9 cellular contexts compared by ENCODE assay signal in the genomic region with DNA sequence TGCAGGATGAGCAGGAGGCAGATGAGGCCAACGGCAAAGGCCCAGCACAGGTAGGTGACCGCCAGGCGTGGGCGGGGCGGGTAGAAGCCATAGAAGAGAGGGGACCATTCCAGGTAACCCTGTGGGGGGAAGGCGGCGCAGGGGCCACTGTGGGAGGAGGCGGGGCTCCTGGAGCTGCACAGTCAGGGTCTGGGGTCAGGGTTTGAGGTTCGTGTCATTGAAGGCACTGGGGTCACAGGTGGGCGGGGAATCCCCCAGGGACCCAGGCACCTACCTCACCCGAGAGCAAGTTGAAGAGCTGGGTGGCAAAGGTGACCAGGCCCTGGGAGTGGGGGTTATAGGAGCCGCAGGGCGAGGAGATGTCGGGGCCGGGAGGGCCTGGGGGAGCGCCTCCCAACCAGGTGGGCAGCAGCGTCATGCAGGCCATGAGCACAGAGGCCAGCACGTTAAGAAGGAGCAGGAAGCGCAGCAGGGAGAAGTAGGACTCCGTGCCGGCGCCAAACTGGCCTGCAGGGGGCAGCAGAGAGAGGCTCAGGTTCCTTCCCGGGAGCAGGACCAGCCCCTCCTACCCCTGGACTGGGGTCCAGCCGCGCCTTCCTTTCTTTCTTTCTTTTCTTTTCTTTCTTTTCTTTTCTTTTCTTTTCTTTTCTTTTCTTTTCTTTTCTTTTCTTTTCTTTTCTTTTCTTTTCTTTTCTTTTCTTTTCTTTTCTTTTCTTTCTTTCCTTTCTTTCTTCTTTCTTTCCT. TPM values are rescaled to one million over a fixed set of nuclear protein-coding genes. Genes with fewer than 3 reads are reported as not detected.
DNase-seq lines count a peak whose midpoint lies in the region; ATAC-seq and TF ChIP-seq lines count a peak whose summit lies in the region.
"Had no signal": no experiment of that assay in that cellular context is flagged by ENCODE, and none has a peak within 500 bp of the region (broad histone marks: within the 10 kb centered on the region; RNA-seq: fewer than 3 reads in every experiment).

No MANE protein-coding gene starts in this region.

- no peaks in the 10 kb centered on the region for H3K36me3 ChIP-seq in mammary epithelial cell (ENCODE audit: insufficient read depth, low read length)

- ATAC-seq in HG02759 (IDR thresholded peaks at IDR 0.05; ENCODE audit: unreplicated experiment) (peak; percentile 70), HG02840 (IDR thresholded peaks at IDR 0.05; ENCODE audit: low FRiP score, unreplicated experiment) (no peak)

- dilution Hi-C loops in mammary epithelial cell (cut with HindIII; ENCODE audit: low sequenced_read_pairs), result no loop called here

- in situ Hi-C loops in mammary epithelial cell (cut with MboI; ENCODE audit: low sequenced_read_pairs in 2 of 2), result no loop called here

- H2AFZ ChIP-seq in mammary epithelial cell (ENCODE audit: low read depth, low read length), result no peak overlapping the region

- no peak overlapping the region for H3K27ac ChIP-seq in mammary epithelial cell (ENCODE audit: insufficient read depth, low read depth, low read length)

- H3K4me2 ChIP-seq in mammary epithelial cell (ENCODE audit: insufficient read depth, low read depth, low read length), result peak overlapping the region; percentile 34

- intact Hi-C loops in mammary epithelial cell (cut with micrococcal nuclease), result loop anchor here (1.0 kb wide), 1 partner anchor 63 kb away; no protein-coding TSS in a partner anchor

- peak; percentile 81 to 88 for TF ChIP-seq CTCF in mammary epithelial cell (conservative IDR thresholded peaks at IDR 0.05 in 1 of 2, IDR thresholded peaks at IDR 0.05 in 1 of 2; ENCODE audit: extremely low read depth in 1 of 2, insufficient read depth in 1 of 2, low read depth in 1 of 2, low read length in 2 of 2)

- peaks cover 4% of the 10 kb centered on the region for H3K9me3 ChIP-seq in mammary epithelial cell (replicated peaks; ENCODE audit: insufficient read depth, low read length)

- no peak overlapping the region for H3K4me3 ChIP-seq in mammary epithelial cell (replicated peaks in 1 of 3; ENCODE audit: insufficient read depth in 1 of 3, low read depth in 2 of 3, low read length in 3 of 3)

- DNase-seq in CMK (ENCODE audit: low read depth) (peak; percentile 72), NCI-H446 treated with DMSO at 0.1 percent for 48 hours (lab: John Stamatoyannopoulos, UW) (peak; percentile 58), mammary epithelial cell (peak; percentile 67), kidney glomerular epithelial cell (lab: John Stamatoyannopoulos, UW) (peak; percentile 61)
- peak; percentile 75 for DNase-seq in activated CD4-positive, CD25-positive, alpha-beta regulatory T cell treated with anti-CD3 and anti-CD28 coated beads, Interleukin-2, amount 50 U/mL, for 16 hours (ENCODE audit: low read depth, low spot score)
- peak; percentile 81 for DNase-seq in stimulated activated CD4-positive, alpha-beta T cell treated with anti-CD3 and anti-CD28 coated beads, Interleukin-2, amount 100 ng/mL, for 4 hours (ENCODE audit: low read depth)

- H3K4me1 ChIP-seq in mammary epithelial cell (ENCODE audit: insufficient read depth, low read length), result peaks cover 13% of the 10 kb centered on the region

- H3K27me3 ChIP-seq in mammary epithelial cell (ENCODE audit: insufficient read depth, low read length), result no peaks in the 10 kb centered on the region

- H3K79me2 ChIP-seq in mammary epithelial cell (ENCODE audit: insufficient read depth, low read length), result no peaks in the 10 kb centered on the region

- no peak overlapping the region for H3K9ac ChIP-seq in mammary epithelial cell (ENCODE audit: insufficient read depth, low read length)

- H4K20me1 ChIP-seq in mammary epithelial cell (ENCODE audit: insufficient read depth, low read length), result no peaks in the 10 kb centered on the region

- 27% methylated on average over 5 of the region's 25 CpGs for WGBS in mammary epithelial cell (ENCODE audit: low coverage, missing lambda C conversion rate)

- no TSS peak for BruUV-seq in mammary epithelial cell (replicated peaks; lab: Mats Ljungman, UMichigan)

- CTCF ChIA-PET in mammary epithelial cell (lab: Charles Lee; ENCODE audit: low non-redundant PET), result interaction anchor here (1.0 kb wide), 1 partner anchor 98 kb away, joined by 3 read pairs; no protein-coding TSS in a partner anchor

RNA-seq across cellular contexts. Expression of a gene that starts 4.6 kb away (rescaled TPM):
- 10 to 100 TPM; 21.0 to 41.0 TPM for total RNA-seq in mammary epithelial cell
- polyA plus RNA-seq in mammary epithelial cell, result 5.3 TPM
- 2.2 TPM for polyA minus RNA-seq in mammary epithelial cell
- polyA plus RNA-seq: IgD-negative memory B cell had no signal

RNA-seq across cellular contexts. Expression of a gene that starts 8.8 kb away (rescaled TPM):
- 1 to 10 TPM; 2.3 to 5.9 TPM for total RNA-seq in mammary epithelial cell
- polyA plus RNA-seq in mammary epithelial cell, result 3.4 TPM
- polyA minus RNA-seq in mammary epithelial cell, result 0.93 TPM

RNA-seq across cellular contexts. Expression of a gene that starts 21.0 kb away (rescaled TPM):
- 100 to 1,000 TPM in 1 of 2 donors, 10 to 100 TPM in 1; 43.5 to 140 TPM for total RNA-seq in mammary epithelial cell
- polyA plus RNA-seq in mammary epithelial cell, result 70.4 TPM
- 70.9 TPM for polyA minus RNA-seq in mammary epithelial cell

RNA-seq across cellular contexts. Expression of a gene that starts 22.8 kb away (rescaled TPM):
- total RNA-seq in mammary epithelial cell, result 10 to 100 TPM; 65.3 to 94.0 TPM
- 82.0 TPM for polyA plus RNA-seq in mammary epithelial cell
- 26.7 TPM for polyA minus RNA-seq in mammary epithelial cell

RNA-seq across cellular contexts. Expression of a gene that starts 30.8 kb away (rescaled TPM):
- 10 to 100 TPM in 1 of 2 donors, 1 to 10 TPM in 1; 4.3 to 54.1 TPM for total RNA-seq in mammary epithelial cell
- 10.5 TPM for polyA plus RNA-seq in mammary epithelial cell
- 33.2 TPM for polyA minus RNA-seq in mammary epithelial cell
